ENCODE assay signal across 23 cellular contexts in the genomic region with DNA sequence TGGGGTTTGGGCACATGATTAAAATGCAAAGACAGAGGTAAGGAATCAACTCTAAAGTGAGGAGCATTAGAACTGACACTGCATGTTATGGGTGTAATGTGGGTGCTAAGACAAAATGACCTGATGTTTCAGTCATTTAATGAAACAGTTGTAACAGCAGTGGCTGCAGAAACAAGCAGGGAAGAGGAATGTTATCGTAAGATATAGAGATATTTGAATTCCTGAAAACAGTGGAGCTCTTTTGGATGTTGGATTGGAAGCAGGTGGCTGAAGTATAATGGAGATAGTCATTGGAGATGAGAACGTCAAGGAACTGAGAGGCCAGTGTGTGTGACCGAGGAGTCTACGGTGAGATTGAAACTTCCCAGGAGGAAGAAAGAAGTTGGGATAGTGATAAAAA.
"Had no signal": no experiment of that assay in that cellular context is flagged by ENCODE, and none has a peak within 500 bp of the region (broad histone marks: within the 10 kb centered on the region; RNA-seq: fewer than 3 reads in every experiment).

No MANE protein-coding gene starts in this region.

- H3K4me3 ChIP-seq: cardiac muscle cell, Peyer's patch, SJCRH30 had no signal

- H3K9me3 ChIP-seq: Peyer's patch, SJCRH30 had no signal

- H3K27me3 ChIP-seq: cardiac muscle cell, Peyer's patch, SJCRH30 had no signal

- DNase-seq: activated CD4-positive, alpha-beta T cell treated with anti-CD3 and anti-CD28 coated beads for 48 hours; activated CD4-positive, alpha-beta T cell treated with anti-CD3 and anti-CD28 coated beads, Interleukin-2, amount 50 U/mL, for 4 hours; activated CD4-positive, CD25-positive, alpha-beta regulatory T cell treated with anti-CD3 and anti-CD28 coated beads, Interleukin-2, amount 50 U/mL, for 72 hours; activated CD8-positive, alpha-beta memory T cell treated with anti-CD3 and anti-CD28 coated beads, Interleukin-2, amount 50 U/mL, for 48 hours; activated CD8-positive, alpha-beta T cell treated with anti-CD3 and anti-CD28 coated beads, Interleukin-2, amount 10 ng/mL, durations not matched to agents 7 days and 5 days; activated naive CD4-positive, alpha-beta T cell treated with anti-CD3 and anti-CD28 coated beads, Interleukin-2, amount 50 U/mL, for 16 hours; activated naive CD8-positive, alpha-beta T cell treated with anti-CD3 and anti-CD28 coated beads, Interleukin-2, amount 10 ng/mL, durations not matched to agents 7 days and 5 days; activated T-cell treated with anti-CD3 and anti-CD28 coated beads, Interleukin-2, amount 50 U/mL, for 1 hour; aorta; Kasumi-1; NCI-H1105 treated with DMSO at 0.1 percent for 48 hours; NCI-H1436 treated with DMSO at 0.1 percent for 48 hours; NCI-H187; NCI-H2081; NCI-H446; NCI-H524; Peyer's patch; Right ventricle myocardium superior; SJCRH30; T-helper 17 cell; T-helper 9 cell had no signal

- H3K4me1 ChIP-seq: Peyer's patch, SJCRH30 had no signal

- H3K27ac ChIP-seq: cardiac muscle cell, Peyer's patch, RWPE1, SJCRH30 had no signal

- H3K36me3 ChIP-seq: cardiac muscle cell, Peyer's patch, SJCRH30 had no signal
